In genomic region chr7:67671006-67671405, GRCh38 we compare ENCODE assay signal across 17 cellular contexts.
DNase-seq lines count a peak whose midpoint lies in the region; ATAC-seq, FAIRE-seq and TF ChIP-seq lines count a peak whose summit lies in the region.
"Had no signal": no experiment of that assay in that cellular context is flagged by ENCODE, and none has a peak within 500 bp of the region (broad histone marks: within the 10 kb centered on the region; RNA-seq: fewer than 3 reads in every experiment).

No MANE protein-coding gene starts in this region.

- TF ChIP-seq POLR2A in GM12891 (IDR thresholded peaks at IDR 0.05; ENCODE audit: low read depth, low read length), result no peak

- H3K79me2 ChIP-seq in hepatocyte, result no peaks in the 10 kb centered on the region

- DNase-seq in A172 (ENCODE audit: low spot score) (peak; percentile 71), ELF-1 (ENCODE audit: low read depth, low spot score) (peak; percentile 16), MG63 (peak; percentile 30), hepatocyte (ENCODE audit: low spot score) (peak; percentile 17), GM12891 (ENCODE audit: insufficient read length, low spot score) (no peak), NCI-H69 (lab: John Stamatoyannopoulos, UW) (no peak)
- DNase-seq: CD4-positive, alpha-beta memory T cell; DMS79 treated with DMSO at 0.1 percent for 48 hours had no signal

- peaks cover 13% of the 10 kb centered on the region for H3K9me3 Mint-ChIP-seq in stimulated activated memory B cell treated with anti-CD40 and anti-IgM and Interleukin-4, amounts not matched to agents 10 μg/mL and 1 μg/mL and 100 μg/mL, for 72 hours

- WGBS in hepatocyte (ENCODE audit: low lambda C conversion rate, missing lambda C conversion rate), result 59% methylated on average over 4 of the region's 4 CpGs

- H3K27me3 Mint-ChIP-seq in stimulated activated memory B cell treated with anti-CD40 and anti-IgM and Interleukin-4, amounts not matched to agents 10 μg/mL and 1 μg/mL and 100 μg/mL, for 72 hours, result no peaks in the 10 kb centered on the region
- H3K27me3 Mint-ChIP-seq: CD4-positive, alpha-beta memory T cell had no signal

- H3K36me3 ChIP-seq in MG63 (no peaks in the 10 kb centered on the region), hepatocyte (replicated peaks; ENCODE audit: insufficient read depth, low read depth) (no peaks in the 10 kb centered on the region)
- H3K36me3 ChIP-seq: BLaER1, HAP-1 had no signal

- TF ChIP-seq CTCF in hepatocyte (IDR thresholded peaks at IDR 0.05; ENCODE audit: poor library complexity), result no peak

- no peak for ATAC-seq in stimulated activated memory B cell treated with anti-CD40 and anti-IgM and Interleukin-4, amounts not matched to agents 10 μg/mL and 1 μg/mL and 100 μg/mL, for 72 hours
- ATAC-seq: GM12878 had no signal

- no peak overlapping the region for H3K4me3 ChIP-seq in MG63
- H3K4me3 ChIP-seq in hepatocyte, result no peak overlapping the region
- H3K4me3 ChIP-seq: BLaER1, GM12878, HAP-1 had no signal

- H4K20me1 ChIP-seq in hepatocyte (ENCODE audit: insufficient read depth, poor library complexity, severe bottlenecking), result no peaks in the 10 kb centered on the region
- H4K20me1 ChIP-seq: BLaER1 had no signal

- H3K27ac ChIP-seq in hepatocyte, result no peak overlapping the region
- H3K27ac ChIP-seq: BLaER1, HL-60 had no signal

- H2AFZ ChIP-seq in hepatocyte, result no peak overlapping the region

- H3K4me3 Mint-ChIP-seq in stimulated activated memory B cell treated with anti-CD40 and anti-IgM and Interleukin-4, amounts not matched to agents 10 μg/mL and 1 μg/mL and 100 μg/mL, for 72 hours, result no peak overlapping the region
- H3K4me3 Mint-ChIP-seq: CD14-positive monocyte; CD4-positive, alpha-beta memory T cell had no signal

- H3K4me1 ChIP-seq in hepatocyte (ENCODE audit: insufficient read depth), result no peaks in the 10 kb centered on the region
- H3K4me1 ChIP-seq: BLaER1, HAP-1 had no signal

- no peak overlapping the region for H3K27ac Mint-ChIP-seq in stimulated activated memory B cell treated with anti-CD40 and anti-IgM and Interleukin-4, amounts not matched to agents 10 μg/mL and 1 μg/mL and 100 μg/mL, for 72 hours
- H3K27ac Mint-ChIP-seq: CD14-positive monocyte; CD4-positive, alpha-beta memory T cell had no signal

- H3K36me3 Mint-ChIP-seq in stimulated activated memory B cell treated with anti-CD40 and anti-IgM and Interleukin-4, amounts not matched to agents 10 μg/mL and 1 μg/mL and 100 μg/mL, for 72 hours, result no peaks in the 10 kb centered on the region
- H3K36me3 Mint-ChIP-seq: CD14-positive monocyte had no signal

- no peak for FAIRE-seq in GM12891 (lab: Jason Lieb, UNC)
- FAIRE-seq: A204.1, GM12878, GM19239, H1 had no signal

- no peak overlapping the region for H3K4me2 ChIP-seq in hepatocyte
- H3K4me2 ChIP-seq: BLaER1 had no signal

- no peaks in the 10 kb centered on the region for H3K9me2 ChIP-seq in hepatocyte (replicated peaks; ENCODE audit: insufficient read depth)

- no peaks in the 10 kb centered on the region for H3K9me3 ChIP-seq in MG63
- H3K9me3 ChIP-seq in hepatocyte (ENCODE audit: low read depth), result no peaks in the 10 kb centered on the region
- H3K9me3 ChIP-seq: HAP-1 had no signal

- no peaks in the 10 kb centered on the region for H3K4me1 Mint-ChIP-seq in stimulated activated memory B cell treated with anti-CD40 and anti-IgM and Interleukin-4, amounts not matched to agents 10 μg/mL and 1 μg/mL and 100 μg/mL, for 72 hours
- H3K4me1 Mint-ChIP-seq: CD14-positive monocyte; CD4-positive, alpha-beta memory T cell had no signal

- H3K27me3 ChIP-seq in MG63 (no peaks in the 10 kb centered on the region), hepatocyte (no peaks in the 10 kb centered on the region)
- H3K27me3 ChIP-seq: BLaER1 had no signal

TF ChIP-seq in GM12891, 5 proteins besides CTCF, POLR2A, EP300 and RAD21:
- TF ChIP-seq PAX5 (IDR thresholded peaks at IDR 0.05; ENCODE audit: insufficient read depth, low read length, severe bottlenecking) (no peak), SPI1 (IDR thresholded peaks at IDR 0.05; ENCODE audit: low read depth, low read length) (no peak), POLR2AphosphoS5 (IDR thresholded peaks at IDR 0.05; ENCODE audit: low read depth, low read length) (no peak), TAF1 (IDR thresholded peaks at IDR 0.05; ENCODE audit: low read depth, low read length) (no peak), POU2F2 (IDR thresholded peaks at IDR 0.05; ENCODE audit: low read depth, low read length) (no peak)

Comparison
In these comparisons a context has a peak if more than half of its experiments do, and no peak if none do; other contexts are left out.
1. DNase-seq: peak in A172 (single experiment), ELF-1 (single experiment), MG63 (single experiment) and hepatocyte (single experiment); none in GM12891 (single experiment) and NCI-H69 (single experiment).